Comparison of ENCODE assay signal across 1 cellular context in genomic region chr2:24015562-24016375, GRCh38.
A peak's percentile ranks its signal among the peaks of the same experiment; 100 is the strongest.
TF ChIP-seq lines count a peak whose summit lies in the region.

No MANE protein-coding gene starts in this region.

TF ChIP-seq in HepG2, 621 proteins besides CTCF, POLR2A, EP300 and RAD21 (continued from another document and continues in another):
- peak; percentile 65; the same call in 1 of the 2 replicates for TF ChIP-seq HIC2 (CRISPR knock-in tag; IDR thresholded peaks at IDR 0.05; ENCODE audit: low read depth)
- TF ChIP-seq PRPF4 (IDR thresholded peaks at IDR 0.05; ENCODE audit: low read depth, low read length, poor library complexity, severe bottlenecking): no peak
- TF ChIP-seq ZMAT3 (CRISPR knock-in tag; conservative IDR thresholded peaks at IDR 0.05): peak; percentile 65; the same call in 1 of the 2 replicates
- TF ChIP-seq TSC22D2 (CRISPR knock-in tag; IDR thresholded peaks at IDR 0.05; ENCODE audit: borderline replicate concordance): no peak
- TF ChIP-seq ZFP36L2 (CRISPR knock-in tag; IDR thresholded peaks at IDR 0.05): no peak
- TF ChIP-seq THAP11 (CRISPR knock-in tag; IDR thresholded peaks at IDR 0.05): peak; percentile 67; the same call in 1 of the 2 replicates
- TF ChIP-seq KLF15 (CRISPR knock-in tag; IDR thresholded peaks at IDR 0.05; ENCODE audit: borderline replicate concordance): no peak
- TF ChIP-seq ZNF142 (CRISPR knock-in tag; IDR thresholded peaks at IDR 0.05): peak; percentile 34; the same call in 1 of the 2 replicates
- TF ChIP-seq GLMP (CRISPR knock-in tag; IDR thresholded peaks at IDR 0.05; ENCODE audit: borderline replicate concordance): no peak
- peak; percentile 36; the same call in 1 of the 2 replicates for TF ChIP-seq NR2C2 (CRISPR knock-in tag; IDR thresholded peaks at IDR 0.05; ENCODE audit: borderline replicate concordance)
- TF ChIP-seq, protein P1, sequence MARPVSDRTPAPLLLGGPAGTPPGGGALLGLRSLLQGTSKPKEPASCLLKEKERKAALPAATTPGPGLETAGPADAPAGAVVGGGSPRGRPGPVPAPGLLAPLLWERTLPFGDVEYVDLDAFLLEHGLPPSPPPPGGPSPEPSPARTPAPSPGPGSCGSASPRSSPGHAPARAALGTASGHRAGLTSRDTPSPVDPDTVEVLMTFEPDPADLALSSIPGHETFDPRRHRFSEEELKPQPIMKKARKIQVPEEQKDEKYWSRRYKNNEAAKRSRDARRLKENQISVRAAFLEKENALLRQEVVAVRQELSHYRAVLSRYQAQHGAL (CRISPR knock-in tag; IDR thresholded peaks at IDR 0.05; ENCODE audit: not compliant biosample characterization): no peak
- TF ChIP-seq ARNT2 (CRISPR knock-in tag; IDR thresholded peaks at IDR 0.05; ENCODE audit: low read depth): peak; percentile 82; the same call in 1 of the 2 replicates
- TF ChIP-seq TBP (CRISPR knock-in tag; IDR thresholded peaks at IDR 0.05): no peak
- TF ChIP-seq EZH2 (conservative IDR thresholded peaks at IDR 0.05; ENCODE audit: low read depth, low read length): no peak
- no peak for TF ChIP-seq WIZ (CRISPR knock-in tag; IDR thresholded peaks at IDR 0.05)
- TF ChIP-seq, protein P2, sequence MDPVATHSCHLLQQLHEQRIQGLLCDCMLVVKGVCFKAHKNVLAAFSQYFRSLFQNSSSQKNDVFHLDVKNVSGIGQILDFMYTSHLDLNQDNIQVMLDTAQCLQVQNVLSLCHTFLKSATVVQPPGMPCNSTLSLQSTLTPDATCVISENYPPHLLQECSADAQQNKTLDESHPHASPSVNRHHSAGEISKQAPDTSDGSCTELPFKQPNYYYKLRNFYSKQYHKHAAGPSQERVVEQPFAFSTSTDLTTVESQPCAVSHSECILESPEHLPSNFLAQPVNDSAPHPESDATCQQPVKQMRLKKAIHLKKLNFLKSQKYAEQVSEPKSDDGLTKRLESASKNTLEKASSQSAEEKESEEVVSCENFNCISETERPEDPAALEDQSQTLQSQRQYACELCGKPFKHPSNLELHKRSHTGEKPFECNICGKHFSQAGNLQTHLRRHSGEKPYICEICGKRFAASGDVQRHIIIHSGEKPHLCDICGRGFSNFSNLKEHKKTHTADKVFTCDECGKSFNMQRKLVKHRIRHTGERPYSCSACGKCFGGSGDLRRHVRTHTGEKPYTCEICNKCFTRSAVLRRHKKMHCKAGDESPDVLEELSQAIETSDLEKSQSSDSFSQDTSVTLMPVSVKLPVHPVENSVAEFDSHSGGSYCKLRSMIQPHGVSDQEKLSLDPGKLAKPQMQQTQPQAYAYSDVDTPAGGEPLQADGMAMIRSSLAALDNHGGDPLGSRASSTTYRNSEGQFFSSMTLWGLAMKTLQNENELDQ (CRISPR knock-in tag; IDR thresholded peaks at IDR 0.05; ENCODE audit: borderline replicate concordance): 0 out of 2 replicates have a peak, but pooled peaks have one; percentile 8
- 0 out of 2 replicates have a peak, but pooled peaks have one; percentile 14 for TF ChIP-seq ELF1 (CRISPR knock-in tag; IDR thresholded peaks at IDR 0.05)
- TF ChIP-seq, protein P3, sequence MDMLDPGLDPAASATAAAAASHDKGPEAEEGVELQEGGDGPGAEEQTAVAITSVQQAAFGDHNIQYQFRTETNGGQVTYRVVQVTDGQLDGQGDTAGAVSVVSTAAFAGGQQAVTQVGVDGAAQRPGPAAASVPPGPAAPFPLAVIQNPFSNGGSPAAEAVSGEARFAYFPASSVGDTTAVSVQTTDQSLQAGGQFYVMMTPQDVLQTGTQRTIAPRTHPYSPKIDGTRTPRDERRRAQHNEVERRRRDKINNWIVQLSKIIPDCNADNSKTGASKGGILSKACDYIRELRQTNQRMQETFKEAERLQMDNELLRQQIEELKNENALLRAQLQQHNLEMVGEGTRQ (IDR thresholded peaks at IDR 0.05; ENCODE audit: low read depth, low read length): no peak
- TF ChIP-seq, protein P3 (CRISPR knock-in tag; IDR thresholded peaks at IDR 0.05; ENCODE audit: borderline replicate concordance): no peak
- peak; percentile 79 for TF ChIP-seq ZSCAN31 (CRISPR knock-in tag; IDR thresholded peaks at IDR 0.05; ENCODE audit: low read depth)
- no peak; the same call in 1 of the 2 replicates for TF ChIP-seq MYPOP (CRISPR knock-in tag; IDR thresholded peaks at IDR 0.05)
- TF ChIP-seq ZMYM2 (CRISPR knock-in tag; IDR thresholded peaks at IDR 0.05): no peak
- no peak for TF ChIP-seq SCMH1 (CRISPR knock-in tag; IDR thresholded peaks at IDR 0.05; ENCODE audit: borderline replicate concordance)
- 0 out of 2 replicates have a peak, but pooled peaks have one; percentile 8 for TF ChIP-seq ZNF616 (CRISPR knock-in tag; IDR thresholded peaks at IDR 0.05; ENCODE audit: low read depth)
- no peak for TF ChIP-seq NFRKB (IDR thresholded peaks at IDR 0.05)
- TF ChIP-seq TAF15 (IDR thresholded peaks at IDR 0.05; ENCODE audit: low read depth, low read length, poor library complexity, severe bottlenecking): no peak
- TF ChIP-seq MED8 (CRISPR knock-in tag; IDR thresholded peaks at IDR 0.05; ENCODE audit: insufficient replicate concordance): no peak
- no peak; the same call in 1 of the 2 replicates for TF ChIP-seq PPARG (CRISPR knock-in tag; conservative IDR thresholded peaks at IDR 0.05)
- no peak; the same call in 1 of the 2 replicates for TF ChIP-seq ZNF652 (CRISPR knock-in tag; IDR thresholded peaks at IDR 0.05; ENCODE audit: borderline replicate concordance, low read depth)
- no peak for TF ChIP-seq RARG (CRISPR knock-in tag; IDR thresholded peaks at IDR 0.05; ENCODE audit: low read depth)
- no peak for TF ChIP-seq MAFG (CRISPR knock-in tag; IDR thresholded peaks at IDR 0.05)
- no peak for TF ChIP-seq MBNL3 (CRISPR knock-in tag; conservative IDR thresholded peaks at IDR 0.05)
- TF ChIP-seq, protein P4, sequence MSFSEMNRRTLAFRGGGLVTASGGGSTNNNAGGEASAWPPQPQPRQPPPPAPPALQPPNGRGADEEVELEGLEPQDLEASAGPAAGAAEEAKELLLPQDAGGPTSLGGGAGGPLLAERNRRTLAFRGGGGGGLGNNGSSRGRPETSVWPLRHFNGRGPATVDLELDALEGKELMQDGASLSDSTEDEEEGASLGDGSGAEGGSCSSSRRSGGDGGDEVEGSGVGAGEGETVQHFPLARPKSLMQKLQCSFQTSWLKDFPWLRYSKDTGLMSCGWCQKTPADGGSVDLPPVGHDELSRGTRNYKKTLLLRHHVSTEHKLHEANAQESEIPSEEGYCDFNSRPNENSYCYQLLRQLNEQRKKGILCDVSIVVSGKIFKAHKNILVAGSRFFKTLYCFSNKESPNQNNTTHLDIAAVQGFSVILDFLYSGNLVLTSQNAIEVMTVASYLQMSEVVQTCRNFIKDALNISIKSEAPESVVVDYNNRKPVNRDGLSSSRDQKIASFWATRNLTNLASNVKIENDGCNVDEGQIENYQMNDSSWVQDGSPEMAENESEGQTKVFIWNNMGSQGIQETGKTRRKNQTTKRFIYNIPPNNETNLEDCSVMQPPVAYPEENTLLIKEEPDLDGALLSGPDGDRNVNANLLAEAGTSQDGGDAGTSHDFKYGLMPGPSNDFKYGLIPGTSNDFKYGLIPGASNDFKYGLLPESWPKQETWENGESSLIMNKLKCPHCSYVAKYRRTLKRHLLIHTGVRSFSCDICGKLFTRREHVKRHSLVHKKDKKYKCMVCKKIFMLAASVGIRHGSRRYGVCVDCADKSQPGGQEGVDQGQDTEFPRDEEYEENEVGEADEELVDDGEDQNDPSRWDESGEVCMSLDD (CRISPR knock-in tag; IDR thresholded peaks at IDR 0.05; ENCODE audit: borderline replicate concordance): no peak
- TF ChIP-seq KAT8 (CRISPR knock-in tag; IDR thresholded peaks at IDR 0.05): peak; percentile 69
- peak; percentile 47; the same call in 1 of the 2 replicates for TF ChIP-seq ZIK1 (CRISPR knock-in tag; IDR thresholded peaks at IDR 0.05; ENCODE audit: borderline replicate concordance, low read depth)
- TF ChIP-seq ZNF343 (CRISPR knock-in tag; IDR thresholded peaks at IDR 0.05): no peak
- peak; percentile 28; the same call in 1 of the 2 replicates for TF ChIP-seq ZNF136 (CRISPR knock-in tag; IDR thresholded peaks at IDR 0.05; ENCODE audit: low read depth)
- no peak; the same call in 1 of the 2 replicates for TF ChIP-seq ZNF138 (CRISPR knock-in tag; IDR thresholded peaks at IDR 0.05; ENCODE audit: low read depth)
- TF ChIP-seq ELF3 (CRISPR knock-in tag; IDR thresholded peaks at IDR 0.05): peak; percentile 74; the same call in 1 of the 2 replicates
- TF ChIP-seq XBP1 (CRISPR knock-in tag; IDR thresholded peaks at IDR 0.05): no peak
- peak; percentile 68; the same call in 1 of the 2 replicates for TF ChIP-seq ZNF180 (CRISPR knock-in tag; IDR thresholded peaks at IDR 0.05; ENCODE audit: borderline replicate concordance, low read depth)
- TF ChIP-seq ZNF564 (CRISPR knock-in tag; IDR thresholded peaks at IDR 0.05): no peak
- peak; percentile 89; the same call in 1 of the 2 replicates for TF ChIP-seq ZNF788 (CRISPR knock-in tag; IDR thresholded peaks at IDR 0.05; ENCODE audit: borderline replicate concordance)
